ENCODE assay signal across 8 cellular contexts in genomic region chr7:120858299-120858636, GRCh38.
A peak's percentile ranks its signal among the peaks of the same experiment; 100 is the strongest.
DNase-seq lines count a peak whose midpoint lies in the region; ATAC-seq lines count a peak whose summit lies in the region.

No MANE protein-coding gene starts in this region.

- H3K36me3 Mint-ChIP-seq in activated naive CD8-positive, alpha-beta T cell = no peaks in the 10 kb centered on the region

- peak overlapping the region; percentile 80; the same call in 1 of the 2 replicates for H3K9ac ChIP-seq in iPS-20b (ENCODE audit: low read depth, low read length)
- peak overlapping the region; percentile 43 to 77 for H3K9ac ChIP-seq in stomach smooth muscle (ENCODE audit: low read length in 2 of 2)

- no peak for ATAC-seq in GM21381 (IDR thresholded peaks at IDR 0.05; ENCODE audit: unreplicated experiment)

- H3K36me3 ChIP-seq in iPS-20b (ENCODE audit: insufficient read depth, low read depth, low read length) (peaks cover 10% of the 10 kb centered on the region; the same call in 1 of the 2 replicates), stomach smooth muscle (ENCODE audit: control insufficient read depth in 2 of 2, insufficient read depth in 2 of 2, low read length in 2 of 2) (no peaks in the 10 kb centered on the region)

- no peak overlapping the region for H3K27ac Mint-ChIP-seq in activated naive CD8-positive, alpha-beta T cell

- peaks cover 3% of the 10 kb centered on the region; the same call in 1 of the 2 replicates for H3K4me1 ChIP-seq in iPS-20b (ENCODE audit: insufficient read depth, low read length)
- no peaks in the 10 kb centered on the region for H3K4me1 ChIP-seq in stomach smooth muscle (ENCODE audit: control insufficient read depth, insufficient read depth, low read length)

- H3K27ac ChIP-seq in iPS-20b (ENCODE audit: low read length) (no peak overlapping the region), stomach smooth muscle (ENCODE audit: low read length) (peak overlapping the region; percentile 43)

- DNase-seq in NCI-H2029 treated with DMSO at 0.1 percent for 48 hours (lab: John Stamatoyannopoulos, UW) (peak; percentile 83), NCI-H2029 (lab: John Stamatoyannopoulos, UW) (no peak), superior temporal gyrus (ENCODE audit: extremely low spot score) (no peak), KG1 (lab: John Stamatoyannopoulos, UW) (no peak)

- H3K9me3 Mint-ChIP-seq in activated naive CD8-positive, alpha-beta T cell (ENCODE audit: low read depth) = no peaks in the 10 kb centered on the region

- H3K27me3 ChIP-seq in iPS-20b (ENCODE audit: insufficient read depth, low read length) = peaks cover 9% of the 10 kb centered on the region; the same call in 1 of the 2 replicates
- H3K27me3 ChIP-seq in stomach smooth muscle (ENCODE audit: control insufficient read depth in 1 of 2, insufficient read depth in 2 of 2, low read length in 2 of 2) = no peaks in the 10 kb centered on the region

- H3K27me3 Mint-ChIP-seq in activated naive CD8-positive, alpha-beta T cell = peaks cover 51% of the 10 kb centered on the region

- H3K4me1 Mint-ChIP-seq in activated naive CD8-positive, alpha-beta T cell (ENCODE audit: low read depth) = peaks cover 9% of the 10 kb centered on the region

- peak overlapping the region; percentile 79 for H3K4me3 Mint-ChIP-seq in activated naive CD8-positive, alpha-beta T cell

- H3K9me3 ChIP-seq in iPS-20b (ENCODE audit: insufficient read depth, low read depth, low read length) = no peaks in the 10 kb centered on the region
- no peaks in the 10 kb centered on the region for H3K9me3 ChIP-seq in stomach smooth muscle (ENCODE audit: control insufficient read depth in 2 of 2, low read length in 2 of 2)

- H3K4me3 ChIP-seq in iPS-20b (ENCODE audit: low read length) (peak overlapping the region; percentile 86), stomach smooth muscle (ENCODE audit: low read length in 2 of 2) (peak overlapping the region; percentile 75 to 84)
